1 cellular context compared by ENCODE assay signal in the genomic region with DNA sequence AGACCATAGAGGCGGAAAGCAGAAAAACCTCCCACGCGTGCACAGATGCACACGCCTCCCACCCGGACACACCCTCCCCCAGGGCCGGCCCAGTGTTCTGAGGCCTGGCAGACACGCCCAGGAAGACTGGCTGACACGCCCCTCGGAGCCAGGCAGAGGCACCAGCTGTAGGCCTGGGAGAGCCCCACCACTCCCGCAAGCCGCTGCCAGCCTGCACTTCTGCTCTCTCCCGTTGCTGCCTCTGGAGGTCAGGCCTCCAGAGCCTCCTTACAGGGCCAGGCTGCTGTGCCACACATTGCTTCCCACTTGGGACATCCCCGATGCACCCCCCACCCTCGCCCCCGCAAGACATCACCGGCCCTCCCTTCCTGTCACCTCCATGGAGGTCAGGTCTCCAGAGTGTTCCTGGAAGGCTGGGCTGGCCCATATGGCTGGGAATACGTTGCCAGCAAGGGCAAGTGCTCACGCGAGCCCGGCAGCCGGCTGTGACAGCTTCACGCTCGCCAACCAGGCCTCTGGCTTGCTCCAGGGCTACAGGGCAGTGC.
TF ChIP-seq lines count a peak whose summit lies in the region.

No MANE protein-coding gene starts in this region.

TF ChIP-seq in WTC11, 78 proteins besides CTCF, POLR2A, EP300 and RAD21 (continued from another document):
- TF ChIP-seq, protein P1, sequence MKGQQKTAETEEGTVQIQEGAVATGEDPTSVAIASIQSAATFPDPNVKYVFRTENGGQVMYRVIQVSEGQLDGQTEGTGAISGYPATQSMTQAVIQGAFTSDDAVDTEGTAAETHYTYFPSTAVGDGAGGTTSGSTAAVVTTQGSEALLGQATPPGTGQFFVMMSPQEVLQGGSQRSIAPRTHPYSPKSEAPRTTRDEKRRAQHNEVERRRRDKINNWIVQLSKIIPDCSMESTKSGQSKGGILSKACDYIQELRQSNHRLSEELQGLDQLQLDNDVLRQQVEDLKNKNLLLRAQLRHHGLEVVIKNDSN (CRISPR knock-in tag; IDR thresholded peaks at IDR 0.05): no peak
- TF ChIP-seq MXD4 (CRISPR knock-in tag; IDR thresholded peaks at IDR 0.05; ENCODE audit: borderline replicate concordance) (no peak), GTF2I (CRISPR knock-in tag; conservative IDR thresholded peaks at IDR 0.05) (no peak), NFE2L1 (CRISPR knock-in tag; IDR thresholded peaks at IDR 0.05) (no peak)
- TF ChIP-seq, protein P2, sequence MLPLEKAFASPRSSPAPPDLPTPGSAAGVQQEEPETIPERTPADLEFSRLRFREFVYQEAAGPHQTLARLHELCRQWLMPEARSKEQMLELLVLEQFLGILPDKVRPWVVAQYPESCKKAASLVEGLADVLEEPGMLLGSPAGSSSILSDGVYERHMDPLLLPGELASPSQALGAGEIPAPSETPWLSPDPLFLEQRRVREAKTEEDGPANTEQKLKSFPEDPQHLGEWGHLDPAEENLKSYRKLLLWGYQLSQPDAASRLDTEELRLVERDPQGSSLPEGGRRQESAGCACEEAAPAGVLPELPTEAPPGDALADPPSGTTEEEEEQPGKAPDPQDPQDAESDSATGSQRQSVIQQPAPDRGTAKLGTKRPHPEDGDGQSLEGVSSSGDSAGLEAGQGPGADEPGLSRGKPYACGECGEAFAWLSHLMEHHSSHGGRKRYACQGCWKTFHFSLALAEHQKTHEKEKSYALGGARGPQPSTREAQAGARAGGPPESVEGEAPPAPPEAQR (CRISPR knock-in tag; IDR thresholded peaks at IDR 0.05): no peak
